ENCODE assay signal across 14 cellular contexts in genomic region chrX:17038681-17039161, GRCh38.
A peak's percentile ranks its signal among the peaks of the same experiment; 100 is the strongest.
DNase-seq lines count a peak whose midpoint lies in the region; ATAC-seq and TF ChIP-seq lines count a peak whose summit lies in the region.
"Had no signal": no experiment of that assay in that cellular context is flagged by ENCODE, and none has a peak within 500 bp of the region (broad histone marks: within the 10 kb centered on the region; RNA-seq: fewer than 3 reads in every experiment).

No MANE protein-coding gene starts in this region.

- DNase-seq in AG09319 (ENCODE audit: extremely low read depth, low read depth) (peak; percentile 8), cerebellar cortex (ENCODE audit: low spot score) (peak; percentile 39), lower lobe of right lung (no peak), kidney glomerular epithelial cell (lab: John Stamatoyannopoulos, UW) (no peak), chondrocyte (ENCODE audit: low spot score) (no peak)
- DNase-seq: activated T-cell treated with anti-CD3 and anti-CD28 coated beads for 4 hours; esophagus squamous epithelium; NCI-H2171; stimulated activated CD4-positive, alpha-beta T cell treated with anti-CD3 and anti-CD28 coated beads, Interleukin-2, amount 100 ng/mL, for 48 hours; WERI-Rb-1 had no signal

- no peaks in the 10 kb centered on the region for H3K9me3 ChIP-seq in lower lobe of right lung
- H3K9me3 ChIP-seq: esophagus squamous epithelium had no signal

- peaks cover 2% of the 10 kb centered on the region for H3K36me3 Mint-ChIP-seq in chondrocyte (ENCODE audit: low read depth)

- peaks cover 5% of the 10 kb centered on the region for H3K27me3 Mint-ChIP-seq in chondrocyte (ENCODE audit: low read depth)

- intact Hi-C loops in lower lobe of right lung (cut with DNase I) = no loop called here

- no peak overlapping the region for H3K27ac ChIP-seq in lower lobe of right lung
- H3K27ac ChIP-seq: WERI-Rb-1 had no signal

- ATAC-seq in HG03520 (IDR thresholded peaks at IDR 0.05; ENCODE audit: unreplicated experiment) = peak; percentile 55
- peak; percentile 56 to 76 for ATAC-seq in lower lobe of right lung
- no peak for ATAC-seq in GM19328 (IDR thresholded peaks at IDR 0.05; ENCODE audit: unreplicated experiment)
- no peak for ATAC-seq in HG03469 (IDR thresholded peaks at IDR 0.05; ENCODE audit: unreplicated experiment)
- ATAC-seq: K562 had no signal

- H3K4me1 ChIP-seq in lower lobe of right lung = peaks cover 8% of the 10 kb centered on the region
- H3K4me1 ChIP-seq: esophagus squamous epithelium had no signal

- H3K4me3 ChIP-seq in lower lobe of right lung = no peak overlapping the region
- H3K4me3 ChIP-seq: esophagus squamous epithelium, K562 had no signal

- no peaks in the 10 kb centered on the region for H3K9me3 Mint-ChIP-seq in chondrocyte (ENCODE audit: low read depth)

- H3K27me3 ChIP-seq in lower lobe of right lung (ENCODE audit: low read depth) = no peaks in the 10 kb centered on the region
- H3K27me3 ChIP-seq: esophagus squamous epithelium had no signal

- no peak overlapping the region for H3K4me3 Mint-ChIP-seq in chondrocyte (ENCODE audit: unreplicated experiment)

- peaks cover 9% of the 10 kb centered on the region for H3K4me1 Mint-ChIP-seq in chondrocyte (ENCODE audit: low read depth)

- TF ChIP-seq CTCF in AG09319 (IDR thresholded peaks at IDR 0.05; ENCODE audit: low read depth, low read length) (no peak), lower lobe of right lung (IDR thresholded peaks at IDR 0.05) (no peak), chondrocyte (IDR thresholded peaks at IDR 0.05) (no peak)

- no peaks in the 10 kb centered on the region for H3K36me3 ChIP-seq in lower lobe of right lung
- H3K36me3 ChIP-seq: esophagus squamous epithelium, WERI-Rb-1 had no signal

- H3K27ac Mint-ChIP-seq in chondrocyte (ENCODE audit: unreplicated experiment) = no peak overlapping the region

Comparison
In these comparisons a context has a peak if more than half of its experiments do, and no peak if none do; other contexts are left out.
1. DNase-seq: peak in AG09319 (single experiment) and cerebellar cortex (single experiment); none in lower lobe of right lung (single experiment), kidney glomerular epithelial cell (single experiment) and chondrocyte (single experiment).
2. ATAC-seq: peak in HG03520 (single experiment) and lower lobe of right lung (2 of 2); none in GM19328 (single experiment) and HG03469 (single experiment).